ENCODE assay signal across 23 cellular contexts in genomic region chr3:165638066-165638465, GRCh38.
A peak's percentile ranks its signal among the peaks of the same experiment; 100 is the strongest.
DNase-seq lines count a peak whose midpoint lies in the region; ATAC-seq and TF ChIP-seq lines count a peak whose summit lies in the region.
"Had no signal": no experiment of that assay in that cellular context is flagged by ENCODE, and none has a peak within 500 bp of the region (broad histone marks: within the 10 kb centered on the region; RNA-seq: fewer than 3 reads in every experiment).

No MANE protein-coding gene starts in this region.

- H3K4me3 Mint-ChIP-seq in activated CD8-positive, alpha-beta memory T cell treated with anti-CD3 and anti-CD28 coated beads, Interleukin-2, amount 10 ng/mL, durations not matched to agents 7 days and 5 days, result no peak overlapping the region
- H3K4me3 Mint-ChIP-seq: CD4-positive, alpha-beta T cell; T-helper 1 cell treated with Interleukin-12 subunit alpha and Interleukin-12 subunit beta and Interleukin-4 antibody, amounts not matched to agents 30 μg/mL and 1 μg/mL, for 36 hours had no signal

- no peak for ATAC-seq in activated CD8-positive, alpha-beta memory T cell treated with anti-CD3 and anti-CD28 coated beads, Interleukin-2, amount 10 ng/mL, durations not matched to agents 7 days and 5 days

- H3K4me1 Mint-ChIP-seq in activated CD8-positive, alpha-beta memory T cell treated with anti-CD3 and anti-CD28 coated beads, Interleukin-2, amount 10 ng/mL, durations not matched to agents 7 days and 5 days, result no peaks in the 10 kb centered on the region

- in situ Hi-C loops in G401 (cut with HindIII; ENCODE audit: low sequenced_read_pairs), result no loop called here

- CTCF ChIA-PET in activated CD8-positive, alpha-beta memory T cell treated with anti-CD3 and anti-CD28 coated beads, Interleukin-2, amount 10 ng/mL, durations not matched to agents 7 days and 5 days (lab: Charles Lee), result no interaction called here

- peaks cover 2% of the 10 kb centered on the region for H3K9me3 Mint-ChIP-seq in activated CD8-positive, alpha-beta memory T cell treated with anti-CD3 and anti-CD28 coated beads, Interleukin-2, amount 10 ng/mL, durations not matched to agents 7 days and 5 days (ENCODE audit: low read depth)

- no peak overlapping the region for H3K4me3 ChIP-seq in fibroblast of pulmonary artery (replicated peaks; ENCODE audit: low read depth, low read length)
- H3K4me3 ChIP-seq: BLaER1 had no signal

- peak; percentile 61 for DNase-seq in ELR (ENCODE audit: low read depth)
- DNase-seq in NCI-H460 (ENCODE audit: extremely low read depth, low read depth), result peak; percentile 3
- DNase-seq in fibroblast of pulmonary artery (ENCODE audit: low read depth), result peak; percentile 14
- DNase-seq in HuH-7 (ENCODE audit: low spot score), result no peak
- DNase-seq in activated CD8-positive, alpha-beta memory T cell treated with anti-CD3 and anti-CD28 coated beads, Interleukin-2, amount 10 ng/mL, durations not matched to agents 7 days and 5 days, result no peak
- no peak for DNase-seq in NCI-H510A (lab: John Stamatoyannopoulos, UW)
- no peak for DNase-seq in G401 (ENCODE audit: low spot score)
- DNase-seq: CD4-positive, alpha-beta T cell; COR-L47; DND-41; GF-D8; GOT3; HCEC 1CT; KBM-7; NCI-H1092 treated with DMSO at 0.1 percent for 48 hours; NCI-H1436 treated with DMSO at 0.1 percent for 48 hours; NCI-H2029; NCI-H2227 treated with DMSO at 0.1 percent for 48 hours; NCI-H524 treated with DMSO at 0.1 percent for 48 hours; NCI-H82; SHP77 had no signal

- H3K27me3 Mint-ChIP-seq in activated CD8-positive, alpha-beta memory T cell treated with anti-CD3 and anti-CD28 coated beads, Interleukin-2, amount 10 ng/mL, durations not matched to agents 7 days and 5 days, result no peaks in the 10 kb centered on the region
- H3K27me3 Mint-ChIP-seq: CD4-positive, alpha-beta T cell had no signal

- TF ChIP-seq CTCF in fibroblast of pulmonary artery (IDR thresholded peaks at IDR 0.05; ENCODE audit: low read length, missing control alignments), result no peak

- H3K36me3 Mint-ChIP-seq in activated CD8-positive, alpha-beta memory T cell treated with anti-CD3 and anti-CD28 coated beads, Interleukin-2, amount 10 ng/mL, durations not matched to agents 7 days and 5 days, result no peaks in the 10 kb centered on the region

- no peak overlapping the region for H3K27ac Mint-ChIP-seq in activated CD8-positive, alpha-beta memory T cell treated with anti-CD3 and anti-CD28 coated beads, Interleukin-2, amount 10 ng/mL, durations not matched to agents 7 days and 5 days
- H3K27ac Mint-ChIP-seq: CD4-positive, alpha-beta T cell; T-helper 1 cell treated with Interleukin-12 subunit alpha and Interleukin-12 subunit beta and Interleukin-4 antibody, amounts not matched to agents 30 μg/mL and 1 μg/mL, for 36 hours had no signal

Comparison
In these comparisons a context has a peak if more than half of its experiments do, and no peak if none do; other contexts are left out.
1. DNase-seq: peak in ELR (single experiment), NCI-H460 (single experiment) and fibroblast of pulmonary artery (single experiment); none in HuH-7 (single experiment), activated CD8-positive, alpha-beta memory T cell treated with anti-CD3 and anti-CD28 coated beads, Interleukin-2, amount 10 ng/mL, durations not matched to agents 7 days and 5 days (single experiment), NCI-H510A (single experiment) and G401 (single experiment).